In the genomic region with DNA sequence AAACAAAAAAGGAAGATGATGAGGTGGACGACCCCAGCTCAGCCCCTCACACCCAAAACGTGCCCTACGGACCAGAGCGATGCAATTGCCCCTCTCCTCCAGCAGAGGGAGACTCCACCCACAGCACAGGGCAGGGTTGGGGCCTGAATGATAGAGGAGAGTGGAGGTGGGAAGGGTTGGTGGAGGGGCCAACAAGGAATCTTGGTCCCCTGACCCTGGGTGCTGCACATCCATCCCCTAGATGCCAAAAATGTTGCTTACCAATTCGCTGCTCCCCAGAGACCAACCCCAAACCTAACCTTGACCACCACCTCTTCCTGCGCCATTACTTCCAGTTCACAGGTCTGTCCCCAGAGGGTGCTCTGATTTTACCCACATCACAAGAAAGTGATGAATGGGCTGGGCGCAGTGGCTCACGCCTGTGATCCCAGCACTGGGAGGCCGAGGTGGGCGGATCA, we compare ENCODE assay signal across 8 cellular contexts. TPM values are rescaled to one million over a fixed set of nuclear protein-coding genes. Genes with fewer than 3 reads are reported as not detected.
DNase-seq lines count a peak whose midpoint lies in the region; ATAC-seq and TF ChIP-seq lines count a peak whose summit lies in the region.

No MANE protein-coding gene starts in this region.

- BruUV-seq in OCI-LY7 (replicated peaks; lab: Mats Ljungman, UMichigan): no TSS peak

- H3K4me3 Mint-ChIP-seq in activated T-helper 1 cell treated with anti-CD3 and anti-CD28 coated beads, Interleukin-12 subunit alpha, Interleukin-12 subunit beta, Interleukin-2, Interleukin-4 antibody, amounts not matched to agents 30 ng/mL and 10 ng/mL and 1 ng/mL, durations not matched to agents 14 hours and 24 hours and 36 hours: no peak overlapping the region
- H3K4me3 Mint-ChIP-seq in glutamatergic neuron (ENCODE audit: unreplicated experiment): no peak overlapping the region

- H3K4me2 ChIP-seq in OCI-LY7 (ENCODE audit: low read length): no peak overlapping the region; the same call in 1 of the 2 replicates

- H3K36me3 Mint-ChIP-seq in activated T-helper 1 cell treated with anti-CD3 and anti-CD28 coated beads, Interleukin-12 subunit alpha, Interleukin-12 subunit beta, Interleukin-2, Interleukin-4 antibody, amounts not matched to agents 30 ng/mL and 10 ng/mL and 1 ng/mL, durations not matched to agents 14 hours and 24 hours and 36 hours (ENCODE audit: low read depth): peaks cover 18% of the 10 kb centered on the region
- H3K36me3 Mint-ChIP-seq in glutamatergic neuron (ENCODE audit: unreplicated experiment): no peaks in the 10 kb centered on the region

- H3K36me3 ChIP-seq in BE2C (no peaks in the 10 kb centered on the region), OCI-LY7 (ENCODE audit: insufficient read depth, low read length) (peaks cover 64% of the 10 kb centered on the region)

- intact Hi-C loops in OCI-LY7 (cut with micrococcal nuclease; ENCODE audit: unreplicated experiment): loop anchor here (1.0 kb wide), 3 partner anchors 11 to 144 kb away; no protein-coding TSS in a partner anchor
- intact Hi-C loops in activated T-helper 1 cell treated with anti-CD3 and anti-CD28 coated beads, Interleukin-12 subunit alpha, Interleukin-12 subunit beta, Interleukin-2, Interleukin-4 antibody, amounts not matched to agents 30 ng/mL and 10 ng/mL and 1 ng/mL, durations not matched to agents 14 hours and 24 hours and 36 hours (cut with micrococcal nuclease): loop anchor here (2.0 kb wide), 3 partner anchors 40 to 144 kb away; partner anchors contain the start of gene HASPIN

- CTCF ChIA-PET in OCI-LY7 (lab: Charles Lee; ENCODE audit: unreplicated experiment): interaction anchor here (0.6 to 0.7 kb wide), 2 partner anchors 28 to 43 kb away, joined by 3 to 4 read pairs; no protein-coding TSS in a partner anchor

- DNase-seq in BE2C (peak; percentile 39), OCI-LY7 (ENCODE audit: low spot score) (peak; percentile 78), glutamatergic neuron (peak; percentile 57), GF-D8 (lab: John Stamatoyannopoulos, UW) (no peak)
- DNase-seq in activated T-helper 1 cell treated with anti-CD3 and anti-CD28 coated beads, Interleukin-12 subunit alpha, Interleukin-12 subunit beta, Interleukin-2, Interleukin-4 antibody, amounts not matched to agents 30 ng/mL and 10 ng/mL and 1 ng/mL, durations not matched to agents 14 hours and 24 hours and 36 hours (ENCODE audit: low spot score): no peak
- DNase-seq in stimulated activated CD4-positive, alpha-beta T cell treated with anti-CD3 and anti-CD28 coated beads, Interleukin-15, amount 100 ng/mL, for 24 hours: peak; percentile 69

- no peaks in the 10 kb centered on the region for H3K9me2 ChIP-seq in OCI-LY7 (ENCODE audit: insufficient read depth, low read length)

- H3K4me1 ChIP-seq in BE2C (no peaks in the 10 kb centered on the region), OCI-LY7 (ENCODE audit: insufficient read depth, low read length, poor library complexity, severe bottlenecking) (peaks cover 31% of the 10 kb centered on the region)

- H3K27ac ChIP-seq in OCI-LY7 (ENCODE audit: low read depth, low read length, poor library complexity, severe bottlenecking): peak overlapping the region; percentile 91

- no peaks in the 10 kb centered on the region for H4K20me1 ChIP-seq in OCI-LY7 (ENCODE audit: insufficient read depth, low read length)

- peaks cover 19% of the 10 kb centered on the region for H3K4me1 Mint-ChIP-seq in activated T-helper 1 cell treated with anti-CD3 and anti-CD28 coated beads, Interleukin-12 subunit alpha, Interleukin-12 subunit beta, Interleukin-2, Interleukin-4 antibody, amounts not matched to agents 30 ng/mL and 10 ng/mL and 1 ng/mL, durations not matched to agents 14 hours and 24 hours and 36 hours (ENCODE audit: low read depth)
- peaks cover 2% of the 10 kb centered on the region for H3K4me1 Mint-ChIP-seq in glutamatergic neuron (ENCODE audit: low read depth, unreplicated experiment)

- H3K27me3 ChIP-seq in BE2C: no peaks in the 10 kb centered on the region

- H3K9me3 ChIP-seq in BE2C (no peaks in the 10 kb centered on the region), OCI-LY7 (ENCODE audit: low read length) (no peaks in the 10 kb centered on the region)

- no peaks in the 10 kb centered on the region for H3K9me3 Mint-ChIP-seq in activated T-helper 1 cell treated with anti-CD3 and anti-CD28 coated beads, Interleukin-12 subunit alpha, Interleukin-12 subunit beta, Interleukin-2, Interleukin-4 antibody, amounts not matched to agents 30 ng/mL and 10 ng/mL and 1 ng/mL, durations not matched to agents 14 hours and 24 hours and 36 hours
- H3K9me3 Mint-ChIP-seq in glutamatergic neuron (ENCODE audit: unreplicated experiment): no peaks in the 10 kb centered on the region

- no peak overlapping the region for H2AFZ ChIP-seq in OCI-LY7 (ENCODE audit: low read length)

- no peaks in the 10 kb centered on the region for H3K27me3 Mint-ChIP-seq in activated T-helper 1 cell treated with anti-CD3 and anti-CD28 coated beads, Interleukin-12 subunit alpha, Interleukin-12 subunit beta, Interleukin-2, Interleukin-4 antibody, amounts not matched to agents 30 ng/mL and 10 ng/mL and 1 ng/mL, durations not matched to agents 14 hours and 24 hours and 36 hours (ENCODE audit: insufficient read depth)
- H3K27me3 Mint-ChIP-seq in glutamatergic neuron (ENCODE audit: unreplicated experiment): no peaks in the 10 kb centered on the region

- no peaks in the 10 kb centered on the region for H3K79me2 ChIP-seq in OCI-LY7 (ENCODE audit: insufficient read depth, low read depth, low read length)

- no peak overlapping the region for H3K4me3 ChIP-seq in BE2C (ENCODE audit: low read depth, low read length)
- no peak overlapping the region for H3K4me3 ChIP-seq in OCI-LY7 (ENCODE audit: low read depth, low read length, poor library complexity, severe bottlenecking)

- ATAC-seq in GM21447 (IDR thresholded peaks at IDR 0.05; ENCODE audit: unreplicated experiment) (peak; percentile 66), GM21529 (IDR thresholded peaks at IDR 0.05; ENCODE audit: unreplicated experiment) (no peak)

- peak overlapping the region; percentile 28 for H3K27ac Mint-ChIP-seq in activated T-helper 1 cell treated with anti-CD3 and anti-CD28 coated beads, Interleukin-12 subunit alpha, Interleukin-12 subunit beta, Interleukin-2, Interleukin-4 antibody, amounts not matched to agents 30 ng/mL and 10 ng/mL and 1 ng/mL, durations not matched to agents 14 hours and 24 hours and 36 hours
- no peak overlapping the region for H3K27ac Mint-ChIP-seq in glutamatergic neuron (ENCODE audit: unreplicated experiment)

- TF ChIP-seq CTCF in BE2C (IDR thresholded peaks at IDR 0.05; ENCODE audit: low read depth, low read length) (peak; percentile 82), OCI-LY7 (conservative IDR thresholded peaks at IDR 0.05; ENCODE audit: low read length) (peak; percentile 95), glutamatergic neuron (IDR thresholded peaks at IDR 0.05; ENCODE audit: partially characterized antibody, unreplicated experiment) (peak; percentile 92)

- POLR2A ChIA-PET in OCI-LY7 (lab: Charles Lee): interaction anchor here (0.5 to 0.7 kb wide), 3 partner anchors 49 to 529 kb away, joined by 3 to 7 read pairs (median 4); no protein-coding TSS in a partner anchor

RNA-seq across cellular contexts. Expression of gene P2RX5, which starts 12.9 kb away (rescaled TPM):
- polyA plus RNA-seq in BE2C (2012; ENCODE audit: insufficient read depth, insufficient read length, low read depth): 29.6 TPM
- 143 and 150 TPM in 2 replicates for total RNA-seq in OCI-LY7 (2014; rRNA removed; shearing (Covaris generic))
- total RNA-seq in OCI-LY7 (2022): 173 and 195 TPM in 2 replicates
- total RNA-seq in activated T-helper 1 cell treated with anti-CD3 and anti-CD28 coated beads, Interleukin-12 subunit alpha, Interleukin-12 subunit beta, Interleukin-2, Interleukin-4 antibody, amounts not matched to agents 30 ng/mL and 10 ng/mL and 1 ng/mL, durations not matched to agents 14 hours and 24 hours and 36 hours: 133 and 143 TPM in 2 replicates
- 6.6 TPM for total RNA-seq in glutamatergic neuron (ENCODE audit: unreplicated experiment)

RNA-seq across cellular contexts. Expression of gene EMC6, which starts 14.5 kb away (rescaled TPM):
- polyA plus RNA-seq in BE2C (2012; ENCODE audit: insufficient read depth, insufficient read length, low read depth): 98.9 TPM
- 32.5 and 36.0 TPM in 2 replicates for total RNA-seq in OCI-LY7 (2014; rRNA removed; shearing (Covaris generic))
- total RNA-seq in OCI-LY7 (2022) (53.7 and 54.6 TPM in 2 replicates), glutamatergic neuron (ENCODE audit: unreplicated experiment) (44.4 TPM)
- total RNA-seq in activated T-helper 1 cell treated with anti-CD3 and anti-CD28 coated beads, Interleukin-12 subunit alpha, Interleukin-12 subunit beta, Interleukin-2, Interleukin-4 antibody, amounts not matched to agents 30 ng/mL and 10 ng/mL and 1 ng/mL, durations not matched to agents 14 hours and 24 hours and 36 hours: 63.6 and 73.3 TPM in 2 replicates

RNA-seq across cellular contexts. Expression of gene TAX1BP3, which starts 14.7 kb away (rescaled TPM):
- polyA plus RNA-seq in BE2C (2012; ENCODE audit: insufficient read depth, insufficient read length, low read depth): 13.1 TPM
- total RNA-seq in OCI-LY7 (2014; rRNA removed; shearing (Covaris generic)): 12.4 and 19.8 TPM in 2 replicates
- 24.3 and 24.8 TPM in 2 replicates for total RNA-seq in OCI-LY7 (2022)
- 29.3 and 30.1 TPM in 2 replicates for total RNA-seq in activated T-helper 1 cell treated with anti-CD3 and anti-CD28 coated beads, Interleukin-12 subunit alpha, Interleukin-12 subunit beta, Interleukin-2, Interleukin-4 antibody, amounts not matched to agents 30 ng/mL and 10 ng/mL and 1 ng/mL, durations not matched to agents 14 hours and 24 hours and 36 hours
- total RNA-seq in glutamatergic neuron (ENCODE audit: unreplicated experiment): 91.4 TPM

RNA-seq across cellular contexts. Expression of gene HASPIN, which starts 40.6 kb away (rescaled TPM):
- 1.8 TPM for polyA plus RNA-seq in BE2C (2012; ENCODE audit: insufficient read depth, insufficient read length, low read depth)
- total RNA-seq in OCI-LY7 (2014; rRNA removed; shearing (Covaris generic)): 60.8 and 88.6 TPM in 2 replicates
- total RNA-seq in OCI-LY7 (2022) (66.2 and 71.3 TPM in 2 replicates), glutamatergic neuron (ENCODE audit: unreplicated experiment) (2.3 TPM)
- total RNA-seq in activated T-helper 1 cell treated with anti-CD3 and anti-CD28 coated beads, Interleukin-12 subunit alpha, Interleukin-12 subunit beta, Interleukin-2, Interleukin-4 antibody, amounts not matched to agents 30 ng/mL and 10 ng/mL and 1 ng/mL, durations not matched to agents 14 hours and 24 hours and 36 hours: 25.7 and 26.1 TPM in 2 replicates

RNA-seq across cellular contexts. Expression of gene CTNS, which starts 46.5 kb away (rescaled TPM):
- 2.3 TPM for polyA plus RNA-seq in BE2C (2012; ENCODE audit: insufficient read depth, insufficient read length, low read depth)
- 5.6 and 6.7 TPM in 2 replicates for total RNA-seq in OCI-LY7 (2014; rRNA removed; shearing (Covaris generic))
- total RNA-seq in OCI-LY7 (2022) (11.9 and 13.6 TPM in 2 replicates), glutamatergic neuron (ENCODE audit: unreplicated experiment) (17.2 TPM)
- 47.5 and 55.3 TPM in 2 replicates for total RNA-seq in activated T-helper 1 cell treated with anti-CD3 and anti-CD28 coated beads, Interleukin-12 subunit alpha, Interleukin-12 subunit beta, Interleukin-2, Interleukin-4 antibody, amounts not matched to agents 30 ng/mL and 10 ng/mL and 1 ng/mL, durations not matched to agents 14 hours and 24 hours and 36 hours

Comparison
In these comparisons a context has a peak if more than half of its experiments do, and no peak if none do; other contexts are left out.
1. DNase-seq: peak in BE2C (single experiment), OCI-LY7 (single experiment), glutamatergic neuron (single experiment) and stimulated activated CD4-positive, alpha-beta T cell treated with anti-CD3 and anti-CD28 coated beads, Interleukin-15, amount 100 ng/mL, for 24 hours (single experiment); none in activated T-helper 1 cell treated with anti-CD3 and anti-CD28 coated beads, Interleukin-12 subunit alpha, Interleukin-12 subunit beta, Interleukin-2, Interleukin-4 antibody, amounts not matched to agents 30 ng/mL and 10 ng/mL and 1 ng/mL, durations not matched to agents 14 hours and 24 hours and 36 hours (single experiment) and GF-D8 (single experiment).
2. RNA of gene P2RX5, which starts 12.9 kb away (total RNA-seq): 143 to 195 TPM in OCI-LY7 and 133 to 143 TPM in activated T-helper 1 cell treated with anti-CD3 and anti-CD28 coated beads, Interleukin-12 subunit alpha, Interleukin-12 subunit beta, Interleukin-2, Interleukin-4 antibody, amounts not matched to agents 30 ng/mL and 10 ng/mL and 1 ng/mL, durations not matched to agents 14 hours and 24 hours and 36 hours; 6.6 TPM in glutamatergic neuron (single experiment); every median in the first group is over 10 times any median in the second.
3. Peak in every context shown above with its lines, with median percentiles within 50 percentile points of each other: CTCF ChIP-seq.